ENCODE assay signal across 8 cellular contexts in genomic region chr1:213051127-213051880, GRCh38. TPM values are rescaled to one million over a fixed set of nuclear protein-coding genes. Genes with fewer than 3 reads are reported as not detected.
A peak's percentile ranks its signal among the peaks of the same experiment; 100 is the strongest.
DNase-seq lines count a peak whose midpoint lies in the region; TF ChIP-seq lines count a peak whose summit lies in the region.

RPS6KC1 (plus strand) TSS chr1:213051241; CDS start chr1:213051405, 164 bp downstream.

- H3K4me3 ChIP-seq in GM08714 (ENCODE audit: low read length) = peak within 1 kb of the TSS; percentile 86
- H3K4me3 ChIP-seq in HFF-Myc (replicated peaks; ENCODE audit: low read depth, low read length) = peak within 1 kb of the TSS; percentile 94
- peak within 1 kb of the TSS; percentile 87 to 93 for H3K4me3 ChIP-seq in SK-N-SH (ENCODE audit: low read depth in 2 of 2, low read length in 1 of 2)
- peak within 1 kb of the TSS; percentile 94 for H3K4me3 ChIP-seq in osteoblast (ENCODE audit: insufficient read depth, low read length)
- H3K4me3 ChIP-seq in testis = peak within 1 kb of the TSS; percentile 75 to 81

- CTCF ChIA-PET in SK-N-SH (lab: Yijun Ruan, JAX) = interaction anchor here (0.6 to 1.5 kb wide), 7 partner anchors 11 to 1825 kb away, joined by 3 to 5 read pairs (median 3); no protein-coding TSS in a partner anchor

- peak within 1 kb of the TSS; percentile 90 for H3K27ac Mint-ChIP-seq in activated naive CD4-positive, alpha-beta T cell treated with anti-CD3 and anti-CD28 coated beads, Interleukin-2, amount 50 U/mL, for 24 hours

- no peaks in the 10 kb centered on the region for H3K9me2 ChIP-seq in SK-N-SH

- POLR2A ChIA-PET in SK-N-SH (lab: Yijun Ruan, JAX) = interaction anchor here (0.5 to 1.8 kb wide), 5 partner anchors 31 to 1849 kb away, joined by 3 to 12 read pairs (median 3); partner anchors contain the start of gene ANGEL2

- H3K9me3 ChIP-seq in SK-N-SH (no peaks in the 10 kb centered on the region), osteoblast (ENCODE audit: low read depth, low read length) (no peaks in the 10 kb centered on the region), testis (no peaks in the 10 kb centered on the region)

- peak; percentile 49 for DNase-seq in HFF-Myc (ENCODE audit: extremely low read depth, low read depth)
- DNase-seq in MV-4-11 (lab: John Stamatoyannopoulos, UW) = peak; percentile 93
- DNase-seq in SK-N-SH = peak; percentile 93
- DNase-seq in glomerular visceral epithelial cell (ENCODE audit: extremely low spot score) = peak; percentile 81
- peak; percentile 96 for DNase-seq in osteoblast (ENCODE audit: insufficient read length, low spot score, missing footprints)
- peak; percentile 92 for DNase-seq in testis

- H3K9ac ChIP-seq in SK-N-SH = peak within 1 kb of the TSS; percentile 75

- H3K27me3 ChIP-seq in SK-N-SH (ENCODE audit: insufficient read depth) (no peaks in the 10 kb centered on the region), osteoblast (ENCODE audit: insufficient read depth, low read length) (no peaks in the 10 kb centered on the region), testis (no peaks in the 10 kb centered on the region)

- H3K36me3 Mint-ChIP-seq in activated naive CD4-positive, alpha-beta T cell treated with anti-CD3 and anti-CD28 coated beads, Interleukin-2, amount 50 U/mL, for 24 hours = peaks cover 12% of the 10 kb centered on the region

- peaks cover 16% of the 10 kb centered on the region for H3F3A ChIP-seq in SK-N-SH (replicated peaks; ENCODE audit: insufficient read depth)

- TF ChIP-seq CTCF in HFF-Myc (IDR thresholded peaks at IDR 0.05; ENCODE audit: low read depth, low read length, missing control alignments) (no peak), SK-N-SH (IDR thresholded peaks at IDR 0.05) (no peak; the same call in 1 of the 2 replicates), osteoblast (IDR thresholded peaks at IDR 0.05; ENCODE audit: extremely low read depth, low read depth, low read length) (no peak), testis (IDR thresholded peaks at IDR 0.05) (no peak)

- peaks cover 50% of the 10 kb centered on the region for H3K4me1 Mint-ChIP-seq in activated naive CD4-positive, alpha-beta T cell treated with anti-CD3 and anti-CD28 coated beads, Interleukin-2, amount 50 U/mL, for 24 hours

- H3K27ac ChIP-seq in SK-N-SH (ENCODE audit: low read depth in 2 of 2, low read length in 1 of 2) = peak within 1 kb of the TSS; percentile 85 to 87
- peak within 1 kb of the TSS; percentile 75 for H3K27ac ChIP-seq in osteoblast (ENCODE audit: low read depth, low read length)
- peak within 1 kb of the TSS; percentile 35 to 88 for H3K27ac ChIP-seq in testis

- H3K36me3 ChIP-seq in SK-N-SH (replicated peaks in 1 of 2; ENCODE audit: control insufficient read depth in 1 of 2, insufficient read depth in 2 of 2, low read length in 1 of 2) (no peaks in the 10 kb centered on the region), osteoblast (ENCODE audit: insufficient read depth, low read length) (no peaks in the 10 kb centered on the region), testis (ENCODE audit: low read depth, missing control alignments) (no peaks in the 10 kb centered on the region)

- TF ChIP-seq RAD21 in SK-N-SH (IDR thresholded peaks at IDR 0.05; ENCODE audit: low read length) = no peak

- H2AFZ ChIP-seq in SK-N-SH (ENCODE audit: low read depth) (peak within 1 kb of the TSS; percentile 99), osteoblast (ENCODE audit: low read length) (peak within 1 kb of the TSS; percentile 100)

- H3K9me3 Mint-ChIP-seq in activated naive CD4-positive, alpha-beta T cell treated with anti-CD3 and anti-CD28 coated beads, Interleukin-2, amount 50 U/mL, for 24 hours = peaks cover 6% of the 10 kb centered on the region

- peaks cover 13% of the 10 kb centered on the region for H3K27me3 Mint-ChIP-seq in activated naive CD4-positive, alpha-beta T cell treated with anti-CD3 and anti-CD28 coated beads, Interleukin-2, amount 50 U/mL, for 24 hours

- 0% methylated on average over 15 of the region's 42 CpGs for WGBS in SK-N-SH (ENCODE audit: low lambda C conversion rate)
- WGBS in testis, 2 donors = 0 to 1% methylated on average over 7 to 28 of the region's 42 CpGs

- peaks cover 6 to 16% of the 10 kb centered on the region in 2 experiments; a peak in 3 of 4 replicates for H3K4me1 ChIP-seq in SK-N-SH (ENCODE audit: control insufficient read depth in 1 of 2, insufficient read depth in 2 of 2, low read depth in 1 of 2, low read length in 1 of 2)
- H3K4me1 ChIP-seq in osteoblast (ENCODE audit: insufficient read depth, low read length) = peaks cover 14% of the 10 kb centered on the region
- peaks cover 8% of the 10 kb centered on the region for H3K4me1 ChIP-seq in testis

- H3K4me2 ChIP-seq in SK-N-SH = peak within 1 kb of the TSS; percentile 86
- peak within 1 kb of the TSS; percentile 89 for H3K4me2 ChIP-seq in osteoblast (ENCODE audit: insufficient read depth, low read length)

- H3K79me2 ChIP-seq in SK-N-SH (ENCODE audit: insufficient read depth) = peaks cover 51% of the 10 kb centered on the region
- peaks cover 47% of the 10 kb centered on the region for H3K79me2 ChIP-seq in osteoblast (ENCODE audit: insufficient read depth, low read length)

- H3K4me3 Mint-ChIP-seq in activated naive CD4-positive, alpha-beta T cell treated with anti-CD3 and anti-CD28 coated beads, Interleukin-2, amount 50 U/mL, for 24 hours = peak within 1 kb of the TSS; percentile 96

- TF ChIP-seq POLR2A in testis (IDR thresholded peaks at IDR 0.05) = no peak

- no peak; a peak in 1 of 4 replicates for TF ChIP-seq EP300 in SK-N-SH (IDR thresholded peaks at IDR 0.05; ENCODE audit: borderline replicate concordance in 1 of 2, low read depth in 1 of 2, low read length in 1 of 2)

- intact Hi-C loops in testis (cut with DNase I; ENCODE audit: low total_unique reads) = no loop called here

- H4K20me1 ChIP-seq in SK-N-SH (ENCODE audit: insufficient read depth) = peaks cover 17% of the 10 kb centered on the region
- peaks cover 8% of the 10 kb centered on the region for H4K20me1 ChIP-seq in osteoblast (ENCODE audit: insufficient read depth, low read length)

TF ChIP-seq in SK-N-SH, 30 proteins besides CTCF, POLR2A, EP300 and RAD21:
- TF ChIP-seq FOSL2 (IDR thresholded peaks at IDR 0.05; ENCODE audit: borderline replicate concordance, low read depth) (peak; percentile 60; the same call in 1 of the 2 replicates), SMC3 (IDR thresholded peaks at IDR 0.05; ENCODE audit: low read depth, low read length) (no peak), FOXJ3 (CRISPR knock-in tag; IDR thresholded peaks at IDR 0.05) (no peak), YY1 (IDR thresholded peaks at IDR 0.05; ENCODE audit: low read depth) (peak; percentile 57; the same call in 1 of the 2 replicates), TAF1 (IDR thresholded peaks at IDR 0.05; ENCODE audit: borderline replicate concordance, low read depth, low read length) (peak; percentile 57), TCF12 (IDR thresholded peaks at IDR 0.05) (0 out of 2 replicates have a peak, but pooled peaks have one; percentile 8), MXI1 (IDR thresholded peaks at IDR 0.05; ENCODE audit: low read depth, low read length) (peak; percentile 52), RFX5 (IDR thresholded peaks at IDR 0.05; ENCODE audit: low read length) (no peak), GATA2 (CRISPR knock-in tag; IDR thresholded peaks at IDR 0.05) (no peak), POLR2AphosphoS5 (IDR thresholded peaks at IDR 0.05; ENCODE audit: low read depth, low read length) (peak; percentile 89), GABPA (IDR thresholded peaks at IDR 0.05; ENCODE audit: low read depth) (peak; percentile 96), ELF1 (IDR thresholded peaks at IDR 0.05) (peak; percentile 70), JUND (IDR thresholded peaks at IDR 0.05) (peak; percentile 31; the same call in 1 of the 2 replicates), MAX (IDR thresholded peaks at IDR 0.05; ENCODE audit: low read depth) (peak; percentile 64), NRF1 (IDR thresholded peaks at IDR 0.05; ENCODE audit: low read depth, low read length) (no peak), CHD2 (IDR thresholded peaks at IDR 0.05; ENCODE audit: low read length, partially characterized antibody) (peak; percentile 96), SIN3A (IDR thresholded peaks at IDR 0.05; ENCODE audit: borderline replicate concordance, low read depth, low read length) (peak; percentile 62; the same call in 1 of the 2 replicates), FOXM1 (IDR thresholded peaks at IDR 0.05; ENCODE audit: low read depth) (no peak), NFIC (IDR thresholded peaks at IDR 0.05; ENCODE audit: borderline replicate concordance) (no peak)

RNA-seq across cellular contexts. Expression of gene RPS6KC1, which starts in this region (rescaled TPM):
- 7.8 and 11.4 TPM in 2 replicates for polyA plus RNA-seq in SK-N-SH (2012; rRNA removed)
- polyA plus RNA-seq in SK-N-SH (2012; cell fraction: cytosol; rRNA removed) = 11.3 and 12.2 TPM in 2 replicates
- 9.3 and 17.3 TPM in 2 replicates for polyA plus RNA-seq in SK-N-SH (2012; cell fraction: nucleus; rRNA removed)
- total RNA-seq in osteoblast = 35.1 and 44.2 TPM in 2 replicates
- total RNA-seq in testis = 10 to 100 TPM; 55.5 to 60.2 TPM
- polyA plus RNA-seq in testis (ENCODE audit: insufficient read depth, low read depth, low replicate concordance) = 32.2 TPM

Comparison
In these comparisons a context has a peak if more than half of its experiments do, and no peak if none do; other contexts are left out.
1. Peak in every context shown above with its lines: DNase-seq, H3K4me3 ChIP-seq and H3K27ac ChIP-seq.